Comparison of ENCODE assay signal across 8 cellular contexts in the genomic region with DNA sequence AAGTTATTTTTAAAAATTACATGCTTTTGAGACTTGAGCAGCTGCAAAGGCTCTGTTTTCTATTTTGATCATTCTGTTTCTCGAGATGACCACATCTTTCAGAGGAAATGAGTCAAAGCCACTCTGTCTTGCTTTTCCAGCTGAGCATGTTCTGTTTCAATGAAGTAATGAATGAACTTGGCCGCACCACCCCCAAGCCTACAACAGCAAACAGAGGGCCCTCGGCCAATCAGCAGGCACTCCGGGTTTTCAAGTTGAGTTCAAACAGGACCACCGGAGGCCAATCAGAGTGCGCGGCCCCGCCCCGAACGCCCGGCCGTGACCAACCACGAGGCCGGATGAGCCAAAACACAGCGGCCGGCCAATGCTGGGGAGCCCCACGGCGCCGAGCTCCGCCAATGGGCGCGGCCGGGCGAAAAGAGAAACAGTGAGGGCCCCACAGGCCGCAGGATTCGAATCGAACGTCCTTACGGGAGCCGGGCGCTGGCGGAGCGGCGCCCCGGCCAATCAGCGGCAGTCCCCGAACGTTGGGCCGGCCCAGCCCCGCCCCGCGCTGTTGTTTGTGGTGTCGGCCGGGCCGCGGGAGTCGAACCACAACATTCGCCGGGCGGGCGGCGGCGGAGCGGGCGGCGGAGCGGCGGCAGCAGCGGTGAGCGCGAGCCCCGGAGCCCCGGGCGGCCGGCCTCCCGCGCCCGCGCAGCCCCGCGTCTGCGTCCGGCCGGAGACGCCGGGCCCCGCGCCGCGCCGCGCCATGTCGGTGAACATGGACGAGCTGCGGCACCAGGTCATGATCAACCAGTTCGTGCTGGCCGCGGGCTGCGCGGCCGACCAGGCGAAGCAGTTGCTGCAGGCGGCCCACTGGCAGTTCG. TPM values are rescaled to one million over a fixed set of nuclear protein-coding genes. Genes with fewer than 3 reads are reported as not detected.
DNase-seq lines count a peak whose midpoint lies in the region; ATAC-seq and TF ChIP-seq lines count a peak whose summit lies in the region.

A gene (plus strand): TSS at position 594 of the 869 bp plus-strand sequence. CDS start 158 bp downstream, at position 752.

- in situ Hi-C loops in GM13977 (cut with MboI; ENCODE audit: low pct_unique_long_range_greater_than_20kb, low sequenced_read_pairs, unreplicated experiment), result loop anchor here (5.0 kb wide), 1 partner anchor 78 kb away; no protein-coding TSS in a partner anchor

- H3K9me3 Mint-ChIP-seq in T-helper 1 cell treated with Interleukin-12 subunit alpha and Interleukin-12 subunit beta and Interleukin-4 antibody, amounts not matched to agents 30 μg/mL and 1 μg/mL, for 36 hours, result no peaks in the 10 kb centered on the region

- no peaks in the 10 kb centered on the region for H3K27me3 Mint-ChIP-seq in T-helper 1 cell treated with Interleukin-12 subunit alpha and Interleukin-12 subunit beta and Interleukin-4 antibody, amounts not matched to agents 30 μg/mL and 1 μg/mL, for 36 hours (ENCODE audit: low read depth)

- H3K4me3 ChIP-seq in upper lobe of right lung, result peak within 1 kb of the TSS; percentile 77

- DNase-seq in GM13977 (ENCODE audit: low spot score) (peak; percentile 98), NCI-H1694 (lab: John Stamatoyannopoulos, UW) (peak; percentile 97), amniotic stem cell (lab: John Stamatoyannopoulos, UW) (peak; percentile 99), left cardiac atrium (peak; percentile 100), posterior vena cava (ENCODE audit: low spot score) (peak; percentile 100), upper lobe of right lung (peak; percentile 100)

- peaks cover 52% of the 10 kb centered on the region for H3K4me1 Mint-ChIP-seq in T-helper 1 cell treated with Interleukin-12 subunit alpha and Interleukin-12 subunit beta and Interleukin-4 antibody, amounts not matched to agents 30 μg/mL and 1 μg/mL, for 36 hours (ENCODE audit: low read depth)

- no peaks in the 10 kb centered on the region for H3K27me3 ChIP-seq in upper lobe of right lung

- TF ChIP-seq CTCF in GM13977 (IDR thresholded peaks at IDR 0.05; ENCODE audit: extremely low read depth, insufficient read depth, missing control alignments) (no peak), upper lobe of right lung (IDR thresholded peaks at IDR 0.05) (no peak)

- peaks cover 61% of the 10 kb centered on the region for H3K4me1 ChIP-seq in upper lobe of right lung

- H3K9me3 ChIP-seq in upper lobe of right lung, result no peaks in the 10 kb centered on the region

- H3K27ac ChIP-seq in upper lobe of right lung, result peak within 1 kb of the TSS; percentile 93

- intact Hi-C loops in left cardiac atrium (cut with DNase I) (no loop called here), posterior vena cava (cut with DNase I) (no loop called here), upper lobe of right lung (cut with DNase I) (no loop called here)

- H3K36me3 Mint-ChIP-seq in T-helper 1 cell treated with Interleukin-12 subunit alpha and Interleukin-12 subunit beta and Interleukin-4 antibody, amounts not matched to agents 30 μg/mL and 1 μg/mL, for 36 hours (ENCODE audit: low read depth), result peaks cover 32% of the 10 kb centered on the region

- peak within 1 kb of the TSS; percentile 98 for H3K27ac Mint-ChIP-seq in T-helper 1 cell treated with Interleukin-12 subunit alpha and Interleukin-12 subunit beta and Interleukin-4 antibody, amounts not matched to agents 30 μg/mL and 1 μg/mL, for 36 hours

- ATAC-seq in HG02884 (IDR thresholded peaks at IDR 0.05; ENCODE audit: unreplicated experiment) (peak; percentile 77), left cardiac atrium (peak; percentile 96 to 97), upper lobe of right lung (peak; percentile 94)

- H3K36me3 ChIP-seq in upper lobe of right lung, result peaks cover 10% of the 10 kb centered on the region

- peak within 1 kb of the TSS; percentile 94 for H3K4me3 Mint-ChIP-seq in T-helper 1 cell treated with Interleukin-12 subunit alpha and Interleukin-12 subunit beta and Interleukin-4 antibody, amounts not matched to agents 30 μg/mL and 1 μg/mL, for 36 hours

RNA-seq across cellular contexts. Expression of the gene that starts here (rescaled TPM):
- total RNA-seq in left cardiac atrium (10 to 100 TPM; 21.3 to 30.8 TPM), posterior vena cava (10 to 100 TPM; 21.7 to 22.5 TPM), upper lobe of right lung (56.7 TPM)

Comparison
In these comparisons a context has a peak if more than half of its experiments do, and no peak if none do; other contexts are left out.
1. Peak in every context shown above with its lines: DNase-seq, ATAC-seq, H3K4me3 ChIP-seq and H3K27ac ChIP-seq.